ENCODE assay signal across 8 cellular contexts in the genomic region with DNA sequence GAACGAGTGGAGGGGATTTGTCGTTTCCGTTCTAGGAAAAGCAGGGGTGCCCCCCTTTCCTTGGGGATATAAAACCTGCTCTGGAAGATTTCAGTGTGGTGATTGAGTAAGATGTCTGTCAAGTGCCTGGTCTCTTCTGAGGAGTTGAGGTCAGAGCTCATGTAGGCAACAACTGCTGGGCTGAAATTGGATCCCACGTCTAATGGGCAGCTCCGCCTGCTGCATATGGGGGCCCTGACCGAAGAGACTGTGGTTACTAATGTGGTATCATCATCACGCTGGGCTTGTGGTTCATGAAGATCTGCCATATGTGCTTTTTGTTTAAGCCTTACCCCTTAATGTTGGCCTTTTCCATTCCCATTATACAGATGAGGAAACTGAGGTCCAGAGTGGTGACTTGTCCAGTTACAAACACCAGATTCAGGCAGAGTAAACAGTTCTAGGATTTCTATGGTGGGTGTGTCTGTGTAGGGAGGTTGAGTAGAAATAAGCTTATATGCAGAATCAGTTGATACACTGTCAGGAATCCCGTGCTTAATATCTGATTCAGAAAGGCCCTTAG. TPM values are rescaled to one million over a fixed set of nuclear protein-coding genes. Genes with fewer than 3 reads are reported as not detected.
DNase-seq lines count a peak whose midpoint lies in the region; ATAC-seq and TF ChIP-seq lines count a peak whose summit lies in the region.

No MANE protein-coding gene starts in this region.

- peaks cover 45% of the 10 kb centered on the region for H3K4me1 Mint-ChIP-seq in T-helper 2 cell treated with Interferon-gamma antibody and Interleukin-4, amounts not matched to agents 5 μg/mL and 100 μg/mL, for 36 hours (ENCODE audit: low read depth)

- H3K9me3 ChIP-seq in Loucy (ENCODE audit: insufficient read depth, low read depth, low read length) = no peaks in the 10 kb centered on the region
- no peaks in the 10 kb centered on the region for H3K9me3 ChIP-seq in liver (ENCODE audit: control insufficient read depth in 4 of 4, low read length in 3 of 4)
- H3K9me3 ChIP-seq in tibial nerve = no peaks in the 10 kb centered on the region

- WGBS in liver = 11% methylated on average over 8 of the region's 8 CpGs
- WGBS in tibial nerve, 2 donors = 6 to 7% methylated on average over 7 to 8 of the region's 8 CpGs

- peak overlapping the region; percentile 92 for H3K4me2 ChIP-seq in Loucy (ENCODE audit: low read depth, low read length, poor library complexity, severe bottlenecking)

- peak overlapping the region; percentile 88 for H3K9ac ChIP-seq in Loucy (ENCODE audit: low read depth, low read length, poor library complexity, severe bottlenecking)
- H3K9ac ChIP-seq in liver (ENCODE audit: low read depth in 1 of 2, low read length in 2 of 2) = peak overlapping the region; percentile 93

- TF ChIP-seq CTCF in Loucy (conservative IDR thresholded peaks at IDR 0.05; ENCODE audit: low read length) (no peak), brain microvascular endothelial cell (IDR thresholded peaks at IDR 0.05; ENCODE audit: low read depth, low read length, missing control alignments) (no peak), liver (IDR thresholded peaks at IDR 0.05; ENCODE audit: low read depth, low read length, missing input control) (no peak), tibial nerve (IDR thresholded peaks at IDR 0.05) (no peak)

- H3K27ac ChIP-seq in brain microvascular endothelial cell (peak overlapping the region; percentile 94), liver (ENCODE audit: low read depth in 1 of 2, low read length in 2 of 2) (peak overlapping the region; percentile 69 to 85), tibial nerve (peak overlapping the region; percentile 67 to 93 (median 89))

- H3K27ac Mint-ChIP-seq in T-helper 2 cell treated with Interferon-gamma antibody and Interleukin-4, amounts not matched to agents 5 μg/mL and 100 μg/mL, for 36 hours = peak overlapping the region; percentile 96

- no peak for DNase-seq in T-helper 2 cell treated with Interferon-gamma antibody and Interleukin-4, amounts not matched to agents 5 μg/mL and 100 μg/mL, for 36 hours (ENCODE audit: low spot score)
- DNase-seq in T-helper 2 cell (no peak), brain microvascular endothelial cell (peak; percentile 62), tibial nerve (ENCODE audit: low spot score in 2 of 2) (no peak)
- no peak for DNase-seq in stimulated activated CD4-positive, alpha-beta T cell treated with anti-CD3 and anti-CD28 coated beads, Interleukin-4, amount 100 ng/mL, for 24 hours

- peaks cover 22% of the 10 kb centered on the region for H4K20me1 ChIP-seq in Loucy (ENCODE audit: insufficient read depth, low read length, poor library complexity, severe bottlenecking)

- H3K4me3 Mint-ChIP-seq in T-helper 2 cell treated with Interferon-gamma antibody and Interleukin-4, amounts not matched to agents 5 μg/mL and 100 μg/mL, for 36 hours = peak overlapping the region; percentile 98

- H3K4me1 ChIP-seq in Loucy (ENCODE audit: insufficient read depth, low read length, poor library complexity, severe bottlenecking) (peaks cover 47% of the 10 kb centered on the region), liver (ENCODE audit: control insufficient read depth in 4 of 4, insufficient read depth in 4 of 4, low read length in 3 of 4) (peaks cover 5 to 30% (median 20%) of the 10 kb centered on the region in 4 donors), tibial nerve (peaks cover 0 to 54% (median 30%) of the 10 kb centered on the region in 4 donors)

- H3K4me3 ChIP-seq in Loucy (ENCODE audit: low read length, poor library complexity, severe bottlenecking) (peak overlapping the region; percentile 90), brain microvascular endothelial cell (ENCODE audit: low read depth, low read length) (peak overlapping the region; percentile 92), liver (ENCODE audit: low read depth in 1 of 3, low read length in 3 of 3) (peak overlapping the region; percentile 65 to 97 (median 91)), tibial nerve (peak overlapping the region; percentile 53 to 76 (median 68))

- ATAC-seq in HG03460 (IDR thresholded peaks at IDR 0.05; ENCODE audit: unreplicated experiment) = no peak

- H3F3A ChIP-seq in Loucy (ENCODE audit: low read depth) = no peaks in the 10 kb centered on the region

- no peak for TF ChIP-seq RAD21 in liver (IDR thresholded peaks at IDR 0.05)

- in situ Hi-C loops in brain microvascular endothelial cell (cut with HindIII; ENCODE audit: low pct_ligation_motif_present, low sequenced_read_pairs) = no loop called here

- H2AFZ ChIP-seq in Loucy (ENCODE audit: low read length) = peak overlapping the region; percentile 72

- no peaks in the 10 kb centered on the region for H3K27me3 Mint-ChIP-seq in T-helper 2 cell treated with Interferon-gamma antibody and Interleukin-4, amounts not matched to agents 5 μg/mL and 100 μg/mL, for 36 hours (ENCODE audit: low read depth)

- no peaks in the 10 kb centered on the region for H3K9me2 ChIP-seq in Loucy (replicated peaks; ENCODE audit: low read depth, low read length)

- no peak for TF ChIP-seq POLR2A in tibial nerve (IDR thresholded peaks at IDR 0.05)

- H3K27me3 ChIP-seq in Loucy (ENCODE audit: insufficient read depth, low read length, poor library complexity, severe bottlenecking) = no peaks in the 10 kb centered on the region
- no peaks in the 10 kb centered on the region for H3K27me3 ChIP-seq in brain microvascular endothelial cell (replicated peaks)
- H3K27me3 ChIP-seq in liver (ENCODE audit: control insufficient read depth in 4 of 4, insufficient read depth in 4 of 4, low read length in 3 of 4) = no peaks in the 10 kb centered on the region
- H3K27me3 ChIP-seq in tibial nerve = no peaks in the 10 kb centered on the region

- peaks cover 18% of the 10 kb centered on the region for H3K36me3 Mint-ChIP-seq in T-helper 2 cell treated with Interferon-gamma antibody and Interleukin-4, amounts not matched to agents 5 μg/mL and 100 μg/mL, for 36 hours (ENCODE audit: low read depth)

- H3K36me3 ChIP-seq in Loucy (ENCODE audit: insufficient read depth, low read length) (peaks cover 19% of the 10 kb centered on the region), brain microvascular endothelial cell (replicated peaks) (peaks cover 17% of the 10 kb centered on the region), liver (ENCODE audit: control insufficient read depth in 4 of 4, insufficient read depth in 3 of 4, low read depth in 1 of 4, low read length in 3 of 4) (peaks cover 1 to 23% (median 14%) of the 10 kb centered on the region in 4 donors), tibial nerve (peaks cover 0 to 13% (median 0%) of the 10 kb centered on the region in 3 donors)

- H3K9me3 Mint-ChIP-seq in T-helper 2 cell treated with Interferon-gamma antibody and Interleukin-4, amounts not matched to agents 5 μg/mL and 100 μg/mL, for 36 hours = no peaks in the 10 kb centered on the region

- no peak for TF ChIP-seq EP300 in tibial nerve (IDR thresholded peaks at IDR 0.05)

- peaks cover 55% of the 10 kb centered on the region for H3K79me2 ChIP-seq in Loucy (ENCODE audit: insufficient read depth, low read length)

TF ChIP-seq in liver, 16 proteins besides CTCF, POLR2A, EP300 and RAD21 (continues in another document):
- TF ChIP-seq NR2F2 (IDR thresholded peaks at IDR 0.05) = no peak
- TF ChIP-seq, protein P1, sequence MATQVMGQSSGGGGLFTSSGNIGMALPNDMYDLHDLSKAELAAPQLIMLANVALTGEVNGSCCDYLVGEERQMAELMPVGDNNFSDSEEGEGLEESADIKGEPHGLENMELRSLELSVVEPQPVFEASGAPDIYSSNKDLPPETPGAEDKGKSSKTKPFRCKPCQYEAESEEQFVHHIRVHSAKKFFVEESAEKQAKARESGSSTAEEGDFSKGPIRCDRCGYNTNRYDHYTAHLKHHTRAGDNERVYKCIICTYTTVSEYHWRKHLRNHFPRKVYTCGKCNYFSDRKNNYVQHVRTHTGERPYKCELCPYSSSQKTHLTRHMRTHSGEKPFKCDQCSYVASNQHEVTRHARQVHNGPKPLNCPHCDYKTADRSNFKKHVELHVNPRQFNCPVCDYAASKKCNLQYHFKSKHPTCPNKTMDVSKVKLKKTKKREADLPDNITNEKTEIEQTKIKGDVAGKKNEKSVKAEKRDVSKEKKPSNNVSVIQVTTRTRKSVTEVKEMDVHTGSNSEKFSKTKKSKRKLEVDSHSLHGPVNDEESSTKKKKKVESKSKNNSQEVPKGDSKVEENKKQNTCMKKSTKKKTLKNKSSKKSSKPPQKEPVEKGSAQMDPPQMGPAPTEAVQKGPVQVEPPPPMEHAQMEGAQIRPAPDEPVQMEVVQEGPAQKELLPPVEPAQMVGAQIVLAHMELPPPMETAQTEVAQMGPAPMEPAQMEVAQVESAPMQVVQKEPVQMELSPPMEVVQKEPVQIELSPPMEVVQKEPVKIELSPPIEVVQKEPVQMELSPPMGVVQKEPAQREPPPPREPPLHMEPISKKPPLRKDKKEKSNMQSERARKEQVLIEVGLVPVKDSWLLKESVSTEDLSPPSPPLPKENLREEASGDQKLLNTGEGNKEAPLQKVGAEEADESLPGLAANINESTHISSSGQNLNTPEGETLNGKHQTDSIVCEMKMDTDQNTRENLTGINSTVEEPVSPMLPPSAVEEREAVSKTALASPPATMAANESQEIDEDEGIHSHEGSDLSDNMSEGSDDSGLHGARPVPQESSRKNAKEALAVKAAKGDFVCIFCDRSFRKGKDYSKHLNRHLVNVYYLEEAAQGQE (IDR thresholded peaks at IDR 0.05) = no peak
- no peak for TF ChIP-seq ZBTB33 (IDR thresholded peaks at IDR 0.05)
- no peak for TF ChIP-seq YY1 (IDR thresholded peaks at IDR 0.05)

RNA-seq across cellular contexts. Expression of gene UTP11, which starts 0.6 kb away (rescaled TPM):
- 10 to 100 TPM; 11.0 to 17.8 TPM for total RNA-seq in liver
- polyA plus RNA-seq in liver = 10 to 100 TPM; 11.0 to 12.6 TPM
- total RNA-seq in tibial nerve = 10 to 100 TPM; 16.5 to 36.8 (median 25.7) TPM

RNA-seq across cellular contexts. Expression of gene FHL3, which starts 7.8 kb away (rescaled TPM):
- total RNA-seq in liver (1 to 10 TPM; 2.7 to 4.2 TPM), tibial nerve (10 to 100 TPM; 25.1 to 32.7 (median 26.6) TPM)
- 1 to 10 TPM; 1.7 to 2.9 TPM for polyA plus RNA-seq in liver

RNA-seq across cellular contexts. Expression of gene SF3A3, which starts 23.3 kb away (rescaled TPM):
- 10 to 100 TPM; 30.2 to 39.6 TPM for total RNA-seq in liver
- 10 to 100 TPM; 16.6 to 21.2 TPM for polyA plus RNA-seq in liver
- 10 to 100 TPM; 51.0 to 67.8 (median 62.8) TPM for total RNA-seq in tibial nerve

RNA-seq across cellular contexts. Expression of gene POU3F1, which starts 33.5 kb away (rescaled TPM):
- total RNA-seq in liver (not detected), tibial nerve (10 to 100 TPM; 11.6 to 53.4 (median 24.8) TPM)
- polyA plus RNA-seq in liver = not detected

Comparison
In these comparisons a context has a peak if more than half of its experiments do, and no peak if none do; other contexts are left out.
1. RNA of gene FHL3, which starts 7.8 kb away (total RNA-seq): 25.1 to 32.7 TPM in tibial nerve; 2.7 to 4.2 TPM in liver; every median in the first group is over 4 times any median in the second.
2. Peak in every context shown above with its lines, with median percentiles within 50 percentile points of each other: H3K4me3 ChIP-seq and H3K27ac ChIP-seq.